In genomic region chrX:72018277-72019112, GRCh38 we compare ENCODE assay signal across 1 cellular context.
A peak's percentile ranks its signal among the peaks of the same experiment; 100 is the strongest.
TF ChIP-seq lines count a peak whose summit lies in the region.

No MANE protein-coding gene starts in this region.

TF ChIP-seq in K562, 482 proteins besides CTCF, POLR2A, EP300 and RAD21 (continued from another document and continues in another):
- TF ChIP-seq MCM5 (IDR thresholded peaks at IDR 0.05; ENCODE audit: low read depth) (no peak), HES1 (IDR thresholded peaks at IDR 0.05; ENCODE audit: low read depth) (peak; percentile 53; the same call in 1 of the 2 replicates), GATAD2B (IDR thresholded peaks at IDR 0.05; ENCODE audit: borderline replicate concordance) (peak; percentile 59; the same call in 1 of the 2 replicates), SMC3 (conservative IDR thresholded peaks at IDR 0.05; ENCODE audit: insufficient read depth, low read depth, low read length) (peak; percentile 28; the same call in 1 of the 2 replicates), ETV1 (tag; conservative IDR thresholded peaks at IDR 0.05; ENCODE audit: low read depth) (no peak), U2AF1 (optimal IDR thresholded peaks at IDR 0.05; ENCODE audit: low read depth, low read length) (no peak), ZSCAN32 (CRISPR knock-in tag; IDR thresholded peaks at IDR 0.05) (no peak), HMG20B (CRISPR knock-in tag; IDR thresholded peaks at IDR 0.05) (no peak), CGGBP1 (CRISPR knock-in tag; IDR thresholded peaks at IDR 0.05) (no peak), RNF2 (IDR thresholded peaks at IDR 0.05) (peak; percentile 57; the same call in 1 of the 2 replicates), SMARCE1 (IDR thresholded peaks at IDR 0.05) (no peak), ATF7 (IDR thresholded peaks at IDR 0.05) (peak; percentile 58; the same call in 1 of the 2 replicates), MYC (IDR thresholded peaks at IDR 0.05; ENCODE audit: low read depth, low read length) (peak; percentile 88), MYC (CRISPR knock-in tag; IDR thresholded peaks at IDR 0.05; ENCODE audit: borderline replicate concordance, low read depth) (no peak), ZNF79 (CRISPR knock-in tag; IDR thresholded peaks at IDR 0.05; ENCODE audit: low read depth) (no peak), L3MBTL2 (IDR thresholded peaks at IDR 0.05) (peak; percentile 98), SNIP1 (IDR thresholded peaks at IDR 0.05; ENCODE audit: low read depth) (no peak), MAZ (CRISPR knock-in tag; conservative IDR thresholded peaks at IDR 0.05 in 1 of 2, IDR thresholded peaks at IDR 0.05 in 1 of 2) (peak; percentile 91 to 93), ZNF561 (CRISPR knock-in tag; conservative IDR thresholded peaks at IDR 0.05) (no peak), NCOA6 (IDR thresholded peaks at IDR 0.05) (0 out of 2 replicates have a peak, but pooled peaks have one; percentile 54), HNRNPL (IDR thresholded peaks at IDR 0.05; ENCODE audit: low read depth, low read length) (no peak; the same call in 1 of the 2 replicates), ZNF146 (CRISPR knock-in tag; IDR thresholded peaks at IDR 0.05; ENCODE audit: unreplicated experiment) (no peak), JUND (IDR thresholded peaks at IDR 0.05; ENCODE audit: borderline replicate concordance, low read depth, low read length) (peak; percentile 98), JUND (tag; IDR thresholded peaks at IDR 0.05; ENCODE audit: borderline replicate concordance, low read depth, low read length) (peak; percentile 94; the same call in 1 of the 3 replicates), U2AF2 (optimal IDR thresholded peaks at IDR 0.05; ENCODE audit: low read depth, low read length) (no peak), NONO (IDR thresholded peaks at IDR 0.05; ENCODE audit: low read depth in 2 of 2, low read length in 1 of 2) (0 out of 4 replicates have a peak, but pooled peaks of 1 of the 2 experiments have one; percentile 46), CREB3L1 (IDR thresholded peaks at IDR 0.05; ENCODE audit: borderline replicate concordance, low read depth) (peak; percentile 51; the same call in 1 of the 2 replicates), CXXC5 (CRISPR knock-in tag; IDR thresholded peaks at IDR 0.05) (peak; percentile 97), ETV6 (IDR thresholded peaks at IDR 0.05; ENCODE audit: borderline replicate concordance in 1 of 2, low read depth in 2 of 2, low read length in 1 of 2) (no peak), ETV6 (CRISPR knock-in tag; IDR thresholded peaks at IDR 0.05; ENCODE audit: borderline replicate concordance) (no peak), LEF1 (IDR thresholded peaks at IDR 0.05) (no peak), TAF9B (IDR thresholded peaks at IDR 0.05; ENCODE audit: partially characterized antibody) (no peak), MGA (IDR thresholded peaks at IDR 0.05) (peak; percentile 71; the same call in 1 of the 2 replicates), HNRNPLL (IDR thresholded peaks at IDR 0.05; ENCODE audit: low read depth, low read length, poor library complexity, severe bottlenecking) (peak; percentile 37), ZBTB7A (IDR thresholded peaks at IDR 0.05; ENCODE audit: borderline replicate concordance, control insufficient read depth, low read depth, low read length) (peak; percentile 20; the same call in 1 of the 2 replicates), TBL1XR1 (IDR thresholded peaks at IDR 0.05; ENCODE audit: low read length in 2 of 2) (0 out of 4 replicates have a peak, but pooled peaks of 1 of the 2 experiments have one; percentile 18), LARP7 (IDR thresholded peaks at IDR 0.05) (no peak), VEZF1 (CRISPR knock-in tag; IDR thresholded peaks at IDR 0.05) (peak; percentile 96), NRF1 (conservative IDR thresholded peaks at IDR 0.05 in 1 of 2, IDR thresholded peaks at IDR 0.05 in 1 of 2) (peak in 1 of 2 experiments; percentile 66; a peak in 2 of 4 replicates), CCNT2 (IDR thresholded peaks at IDR 0.05; ENCODE audit: borderline replicate concordance, extremely low read depth, insufficient read length, low read depth, low read length) (peak; percentile 98), EZH2 (IDR thresholded peaks at IDR 0.05; ENCODE audit: borderline replicate concordance, low read depth, low read length) (no peak), BHLHE40 (IDR thresholded peaks at IDR 0.05; ENCODE audit: low read length) (peak; percentile 89), PHF21A (IDR thresholded peaks at IDR 0.05; ENCODE audit: borderline replicate concordance, low read depth) (no peak), MAX (CRISPR knock-in tag; IDR thresholded peaks at IDR 0.05) (peak; percentile 93), GTF2F1 (IDR thresholded peaks at IDR 0.05; ENCODE audit: low read depth, low read length) (no peak), BCOR (IDR thresholded peaks at IDR 0.05) (no peak)
- TF ChIP-seq, protein P1, sequence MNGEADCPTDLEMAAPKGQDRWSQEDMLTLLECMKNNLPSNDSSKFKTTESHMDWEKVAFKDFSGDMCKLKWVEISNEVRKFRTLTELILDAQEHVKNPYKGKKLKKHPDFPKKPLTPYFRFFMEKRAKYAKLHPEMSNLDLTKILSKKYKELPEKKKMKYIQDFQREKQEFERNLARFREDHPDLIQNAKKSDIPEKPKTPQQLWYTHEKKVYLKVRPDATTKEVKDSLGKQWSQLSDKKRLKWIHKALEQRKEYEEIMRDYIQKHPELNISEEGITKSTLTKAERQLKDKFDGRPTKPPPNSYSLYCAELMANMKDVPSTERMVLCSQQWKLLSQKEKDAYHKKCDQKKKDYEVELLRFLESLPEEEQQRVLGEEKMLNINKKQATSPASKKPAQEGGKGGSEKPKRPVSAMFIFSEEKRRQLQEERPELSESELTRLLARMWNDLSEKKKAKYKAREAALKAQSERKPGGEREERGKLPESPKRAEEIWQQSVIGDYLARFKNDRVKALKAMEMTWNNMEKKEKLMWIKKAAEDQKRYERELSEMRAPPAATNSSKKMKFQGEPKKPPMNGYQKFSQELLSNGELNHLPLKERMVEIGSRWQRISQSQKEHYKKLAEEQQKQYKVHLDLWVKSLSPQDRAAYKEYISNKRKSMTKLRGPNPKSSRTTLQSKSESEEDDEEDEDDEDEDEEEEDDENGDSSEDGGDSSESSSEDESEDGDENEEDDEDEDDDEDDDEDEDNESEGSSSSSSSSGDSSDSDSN (IDR thresholded peaks at IDR 0.05; ENCODE audit: borderline replicate concordance in 1 of 2, low read depth in 2 of 2, low read length in 2 of 2): peak in 1 of 2 experiments; percentile 92; a peak in 2 of 4 replicates
- TF ChIP-seq, protein P2, sequence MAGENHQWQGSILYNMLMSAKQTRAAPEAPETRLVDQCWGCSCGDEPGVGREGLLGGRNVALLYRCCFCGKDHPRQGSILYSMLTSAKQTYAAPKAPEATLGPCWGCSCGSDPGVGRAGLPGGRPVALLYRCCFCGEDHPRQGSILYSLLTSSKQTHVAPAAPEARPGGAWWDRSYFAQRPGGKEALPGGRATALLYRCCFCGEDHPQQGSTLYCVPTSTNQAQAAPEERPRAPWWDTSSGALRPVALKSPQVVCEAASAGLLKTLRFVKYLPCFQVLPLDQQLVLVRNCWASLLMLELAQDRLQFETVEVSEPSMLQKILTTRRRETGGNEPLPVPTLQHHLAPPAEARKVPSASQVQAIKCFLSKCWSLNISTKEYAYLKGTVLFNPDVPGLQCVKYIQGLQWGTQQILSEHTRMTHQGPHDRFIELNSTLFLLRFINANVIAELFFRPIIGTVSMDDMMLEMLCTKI (IDR thresholded peaks at IDR 0.05; ENCODE audit: partially characterized antibody): no peak
